Comparison of ENCODE assay signal across 8 cellular contexts in genomic region chr14:36553650-36554260, GRCh38. TPM values are rescaled to one million over a fixed set of nuclear protein-coding genes. Genes with fewer than 3 reads are reported as not detected.
DNase-seq lines count a peak whose midpoint lies in the region; ATAC-seq and TF ChIP-seq lines count a peak whose summit lies in the region.

No MANE protein-coding gene starts in this region.

- no peaks in the 10 kb centered on the region for H3K36me3 ChIP-seq in neural progenitor cell

- peaks cover 58% of the 10 kb centered on the region for H3K27me3 ChIP-seq in neural progenitor cell

- no peak for ATAC-seq in GM19452 (IDR thresholded peaks at IDR 0.05; ENCODE audit: unreplicated experiment)
- no peak for ATAC-seq in GM21786 (IDR thresholded peaks at IDR 0.05; ENCODE audit: unreplicated experiment)

- no peaks in the 10 kb centered on the region for H3K4me1 ChIP-seq in neural progenitor cell

- TF ChIP-seq CTCF in GM13976 (IDR thresholded peaks at IDR 0.05; ENCODE audit: borderline replicate concordance, control extremely low read depth, extremely low read depth, insufficient read depth, missing control alignments) = peak; percentile 22
- peak; percentile 73 for TF ChIP-seq CTCF in endothelial cell (IDR thresholded peaks at IDR 0.05; ENCODE audit: unreplicated experiment)
- peak; percentile 66 for TF ChIP-seq CTCF in neural progenitor cell (IDR thresholded peaks at IDR 0.05)

- DNase-seq in AG08395 (ENCODE audit: low spot score) (peak; percentile 59), GM13976 (ENCODE audit: low spot score) (peak; percentile 42), LHCN-M2 (ENCODE audit: low read depth) (peak; percentile 38), OCI-M1 (lab: John Stamatoyannopoulos, UW) (peak; percentile 61), endothelial cell (ENCODE audit: low spot score) (no peak), neural progenitor cell (ENCODE audit: low spot score) (peak; percentile 66)

- no peaks in the 10 kb centered on the region for H3K79me2 ChIP-seq in neural progenitor cell (ENCODE audit: low read depth)

- H3K4me3 ChIP-seq in neural progenitor cell = no peak overlapping the region

- no peaks in the 10 kb centered on the region for H4K20me1 ChIP-seq in neural progenitor cell (ENCODE audit: low read depth)

- in situ Hi-C loops in GM13976 (cut with MboI; ENCODE audit: low sequenced_read_pairs, unreplicated experiment) = loop anchor here (25.0 kb wide), 1 partner anchor 666 kb away; no protein-coding TSS in a partner anchor

- H3K36me3 Mint-ChIP-seq in endothelial cell (ENCODE audit: low read depth, unreplicated experiment) = no peaks in the 10 kb centered on the region
- H3K36me3 Mint-ChIP-seq in neural progenitor cell = no peaks in the 10 kb centered on the region

- H3K4me2 ChIP-seq in neural progenitor cell = no peak overlapping the region

- no peaks in the 10 kb centered on the region for H3F3A ChIP-seq in neural progenitor cell (ENCODE audit: low read depth)

- no peaks in the 10 kb centered on the region for H3K9me3 Mint-ChIP-seq in endothelial cell (ENCODE audit: unreplicated experiment)
- no peaks in the 10 kb centered on the region for H3K9me3 Mint-ChIP-seq in neural progenitor cell

- H2AFZ ChIP-seq in neural progenitor cell (replicated peaks) = no peak overlapping the region

- no peak overlapping the region for H3K4me3 Mint-ChIP-seq in endothelial cell (ENCODE audit: unreplicated experiment)
- H3K4me3 Mint-ChIP-seq in neural progenitor cell = no peak overlapping the region

- H3K27me3 Mint-ChIP-seq in endothelial cell (ENCODE audit: unreplicated experiment) (peaks cover 2% of the 10 kb centered on the region), neural progenitor cell (ENCODE audit: insufficient read depth, low read depth) (peaks cover 14% of the 10 kb centered on the region)

- H3K27ac Mint-ChIP-seq in endothelial cell (ENCODE audit: unreplicated experiment) = no peak overlapping the region
- no peak overlapping the region for H3K27ac Mint-ChIP-seq in neural progenitor cell

- H3K9me3 ChIP-seq in neural progenitor cell (ENCODE audit: low read depth) = no peaks in the 10 kb centered on the region

- H3K27ac ChIP-seq in neural progenitor cell = no peak overlapping the region

- H3K9ac ChIP-seq in neural progenitor cell = no peak overlapping the region

- H3K4me1 Mint-ChIP-seq in endothelial cell (ENCODE audit: unreplicated experiment) = no peaks in the 10 kb centered on the region
- no peaks in the 10 kb centered on the region for H3K4me1 Mint-ChIP-seq in neural progenitor cell

RNA-seq across cellular contexts. Expression of gene NKX2-8, which starts 28.7 kb away (rescaled TPM):
- not detected in 2 replicates for total RNA-seq in LHCN-M2 (2014; rRNA removed)
- not detected for polyA plus RNA-seq in LHCN-M2 (2012)
- total RNA-seq in endothelial cell (ENCODE audit: unreplicated experiment) = not detected
- not detected in 2 replicates for total RNA-seq in neural progenitor cell (ENCODE audit: low replicate concordance)

RNA-seq across cellular contexts. Expression of gene NKX2-1, which starts 33.7 kb away (rescaled TPM):
- total RNA-seq in LHCN-M2 (2014; rRNA removed) (not detected in 2 replicates), endothelial cell (ENCODE audit: unreplicated experiment) (not detected), neural progenitor cell (ENCODE audit: low replicate concordance) (not detected in 2 replicates)
- polyA plus RNA-seq in LHCN-M2 (2012) = not detected

Comparison
In these comparisons a context has a peak if more than half of its experiments do, and no peak if none do; other contexts are left out.
1. CTCF ChIP-seq: peak in every context shown above with its lines; median percentile 73 in endothelial cell; 66 in neural progenitor cell; 22 in GM13976.